8 cellular contexts compared by ENCODE assay signal in the genomic region with DNA sequence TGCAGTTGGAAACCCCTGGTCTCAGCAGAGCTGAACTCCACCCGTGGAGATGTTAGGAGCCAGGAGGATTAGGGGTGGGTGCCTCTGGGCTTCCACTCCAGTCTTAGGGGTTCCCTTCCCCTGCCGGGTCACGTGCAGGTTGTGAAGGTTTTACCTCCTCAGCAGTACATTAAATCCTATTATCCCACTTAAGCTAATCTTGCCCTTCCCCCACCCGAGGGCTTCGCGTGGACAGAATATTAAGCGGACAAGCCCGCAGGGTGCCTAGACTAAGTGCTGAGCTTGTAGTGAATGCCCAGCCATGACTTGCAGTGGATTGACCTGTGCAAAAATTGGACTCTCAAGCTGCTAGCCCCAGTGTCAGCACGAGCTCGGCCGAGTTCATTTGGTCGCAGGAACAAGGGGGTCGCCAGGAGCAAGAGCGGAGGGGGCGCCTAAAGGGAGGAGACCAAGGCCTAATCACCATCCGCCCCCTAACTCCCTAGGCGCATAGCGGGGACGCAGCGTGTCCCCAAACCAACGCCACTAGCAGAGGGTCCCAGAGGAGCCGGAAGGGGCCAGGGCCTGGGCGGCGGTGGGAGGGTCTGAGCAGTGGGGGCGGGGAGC. TPM values are rescaled to one million over a fixed set of nuclear protein-coding genes. Genes with fewer than 3 reads are reported as not detected.
A peak's percentile ranks its signal among the peaks of the same experiment; 100 is the strongest.
DNase-seq lines count a peak whose midpoint lies in the region; TF ChIP-seq lines count a peak whose summit lies in the region.

No MANE protein-coding gene starts in this region.

- TF ChIP-seq CTCF in cardiac muscle cell (IDR thresholded peaks at IDR 0.05; ENCODE audit: low read depth, low read length) (no peak), osteoblast (IDR thresholded peaks at IDR 0.05; ENCODE audit: extremely low read depth, low read depth, low read length) (no peak)

- peaks cover 12% of the 10 kb centered on the region for H3K79me2 ChIP-seq in osteoblast (ENCODE audit: insufficient read depth, low read length)

- H3K27me3 ChIP-seq in cardiac muscle cell (no peaks in the 10 kb centered on the region), NT2/D1 (ENCODE audit: insufficient read depth, insufficient read length) (peaks cover 16% of the 10 kb centered on the region), esophagus (ENCODE audit: control insufficient read depth in 1 of 2, insufficient read depth in 2 of 2, low read length in 2 of 2) (no peaks in the 10 kb centered on the region), osteoblast (ENCODE audit: insufficient read depth, low read length) (no peaks in the 10 kb centered on the region)

- H3K27ac ChIP-seq in cardiac muscle cell: peak overlapping the region; percentile 73
- H3K27ac ChIP-seq in esophagus (ENCODE audit: low read depth in 2 of 2, low read length in 1 of 2): peak overlapping the region; percentile 94 to 97
- H3K27ac ChIP-seq in osteoblast (ENCODE audit: low read depth, low read length): no peak overlapping the region

- DNase-seq in cardiac muscle cell (ENCODE audit: low read depth in 1 of 2, low spot score in 1 of 2): no peak
- DNase-seq in cardiac septum (ENCODE audit: low spot score): no peak
- no peak for DNase-seq in NT2/D1 (ENCODE audit: low read depth, low spot score)
- DNase-seq in osteoblast (ENCODE audit: insufficient read length, low spot score, missing footprints): peak; percentile 88
- no peak for DNase-seq in superior temporal gyrus (ENCODE audit: extremely low spot score)
- no peak for DNase-seq in SHP77 treated with DMSO at 0.1 percent for 48 hours (lab: John Stamatoyannopoulos, UW)
- DNase-seq in SKM-1 treated with dmso at 0.1 percent for 144 hours (lab: John Stamatoyannopoulos, UW; ENCODE audit: unreplicated experiment): no peak

- H3K9me3 ChIP-seq in cardiac muscle cell (ENCODE audit: low read depth): no peaks in the 10 kb centered on the region
- H3K9me3 ChIP-seq in NT2/D1 (ENCODE audit: insufficient read depth, low read length): no peaks in the 10 kb centered on the region
- H3K9me3 ChIP-seq in esophagus (ENCODE audit: control insufficient read depth in 2 of 2, insufficient read depth in 1 of 2, low read depth in 1 of 2, low read length in 1 of 2): no peaks in the 10 kb centered on the region
- H3K9me3 ChIP-seq in osteoblast (ENCODE audit: low read depth, low read length): no peaks in the 10 kb centered on the region

- peaks cover 11% of the 10 kb centered on the region for H3K4me1 ChIP-seq in cardiac muscle cell (ENCODE audit: low read depth)
- H3K4me1 ChIP-seq in NT2/D1 (ENCODE audit: insufficient read depth, insufficient read length): peaks cover 5% of the 10 kb centered on the region
- H3K4me1 ChIP-seq in esophagus (ENCODE audit: control insufficient read depth in 2 of 2, insufficient read depth in 2 of 2, low read length in 1 of 2): peaks cover 4 to 23% of the 10 kb centered on the region in 2 donors
- peaks cover 24% of the 10 kb centered on the region for H3K4me1 ChIP-seq in osteoblast (ENCODE audit: insufficient read depth, low read length)

- intact Hi-C loops in cardiac septum (cut with DNase I): no loop called here

- H2AFZ ChIP-seq in osteoblast (ENCODE audit: low read length): peak overlapping the region; percentile 91

- peaks cover 8% of the 10 kb centered on the region for H4K20me1 ChIP-seq in osteoblast (ENCODE audit: insufficient read depth, low read length)

- H3K4me2 ChIP-seq in osteoblast (ENCODE audit: insufficient read depth, low read length): peak overlapping the region; percentile 90

- H3K36me3 ChIP-seq in cardiac muscle cell: no peaks in the 10 kb centered on the region
- H3K36me3 ChIP-seq in NT2/D1 (ENCODE audit: insufficient read depth, insufficient read length, low read length): peaks cover 6% of the 10 kb centered on the region
- peaks cover 0 to 10% of the 10 kb centered on the region in 2 donors for H3K36me3 ChIP-seq in esophagus (ENCODE audit: control insufficient read depth in 2 of 2, insufficient read depth in 2 of 2, low read length in 1 of 2)
- no peaks in the 10 kb centered on the region for H3K36me3 ChIP-seq in osteoblast (ENCODE audit: insufficient read depth, low read length)

- H3K4me3 ChIP-seq in cardiac muscle cell (peak overlapping the region; percentile 87), NT2/D1 (ENCODE audit: insufficient read length, low read depth) (peak overlapping the region; percentile 89), esophagus (ENCODE audit: low read depth in 1 of 2, low read length in 2 of 2) (peak overlapping the region; percentile 80 to 94), osteoblast (ENCODE audit: insufficient read depth, low read length) (peak overlapping the region; percentile 86)

- 8 to 19% methylated on average over 24 to 25 of the region's 25 CpGs for WGBS in esophagus, 2 donors

- H3K9ac ChIP-seq in NT2/D1 (ENCODE audit: insufficient read length, low read depth): peak overlapping the region; percentile 74

RNA-seq across cellular contexts. Expression of gene SEMA4B, which starts 0.5 kb away (rescaled TPM):
- total RNA-seq in cardiac muscle cell (38.0 and 39.3 TPM in 2 replicates), cardiac septum (21.2 TPM), osteoblast (8.7 and 15.9 TPM in 2 replicates)
- polyA plus RNA-seq in cardiac muscle cell (43.1 and 44.9 TPM in 2 replicates), esophagus (100 to 1,000 TPM in 1 of 2 donors, 10 to 100 TPM in 1; 90.5 to 121 TPM)

RNA-seq across cellular contexts. Expression of gene CIB1, which starts 33.1 kb away (rescaled TPM):
- 18.1 and 30.8 TPM in 2 replicates for total RNA-seq in cardiac muscle cell
- 71.9 and 91.6 TPM in 2 replicates for polyA plus RNA-seq in cardiac muscle cell
- 69.9 TPM for total RNA-seq in cardiac septum
- polyA plus RNA-seq in esophagus: 100 to 1,000 TPM in 1 of 2 donors, 10 to 100 TPM in 1; 88.5 to 121 TPM
- 21.4 and 23.0 TPM in 2 replicates for total RNA-seq in osteoblast

RNA-seq across cellular contexts. Expression of gene GDPGP1, which starts 33.4 kb away (rescaled TPM):
- total RNA-seq in cardiac muscle cell: 9.1 and 16.2 TPM in 2 replicates
- polyA plus RNA-seq in cardiac muscle cell: 1.3 and 1.9 TPM in 2 replicates
- total RNA-seq in cardiac septum: 10.6 TPM
- 1 to 10 TPM; 2.1 to 2.2 TPM for polyA plus RNA-seq in esophagus
- 8.0 and 9.7 TPM in 2 replicates for total RNA-seq in osteoblast

RNA-seq across cellular contexts. Expression of gene TTLL13, which starts 48.7 kb away (rescaled TPM):
- 0.21 TPM in 2 replicates for total RNA-seq in cardiac muscle cell
- polyA plus RNA-seq in cardiac muscle cell: 0.39 TPM in 1 of 2 replicates, not detected in the other
- total RNA-seq in cardiac septum: 0.16 TPM
- under 1 TPM; 0.04 to 0.07 TPM for polyA plus RNA-seq in esophagus
- under 0.01 TPM in 2 replicates for total RNA-seq in osteoblast
